In genomic region chr11:71449596-71449995, GRCh38 we compare ENCODE assay signal across 1 cellular context.
TF ChIP-seq lines count a peak whose summit lies in the region.

No MANE protein-coding gene starts in this region.

TF ChIP-seq in IMR-90, 13 proteins besides CTCF, POLR2A, EP300 and RAD21 (continued from another document):
- no peak for TF ChIP-seq USF2 (IDR thresholded peaks at IDR 0.05; ENCODE audit: low read depth, low read length)
TF ChIP-seq in IMR-90: peak in this region for 0.
